In genomic region chr20:49610701-49611538, GRCh38 we compare ENCODE assay signal across 1 cellular context.
TF ChIP-seq lines count a peak whose summit lies in the region.

No MANE protein-coding gene starts in this region.

TF ChIP-seq in HepG2, 621 proteins besides CTCF, POLR2A, EP300 and RAD21 (continued from another document and continues in another):
- TF ChIP-seq DDIT3 (CRISPR knock-in tag; IDR thresholded peaks at IDR 0.05), result no peak
- TF ChIP-seq SALL2 (CRISPR knock-in tag; IDR thresholded peaks at IDR 0.05), result peak; percentile 99
- TF ChIP-seq SOX6 (IDR thresholded peaks at IDR 0.05), result no peak
- TF ChIP-seq SOX6 (CRISPR knock-in tag; IDR thresholded peaks at IDR 0.05), result peak; percentile 93
- peak; percentile 56; the same call in 1 of the 2 replicates for TF ChIP-seq RARG (CRISPR knock-in tag; IDR thresholded peaks at IDR 0.05; ENCODE audit: low read depth)
- TF ChIP-seq ZSCAN22 (CRISPR knock-in tag; IDR thresholded peaks at IDR 0.05), result no peak
- peak; percentile 5; the same call in 1 of the 2 replicates for TF ChIP-seq NR2F2 (IDR thresholded peaks at IDR 0.05; ENCODE audit: borderline replicate concordance, low read depth)
- peak; percentile 93; the same call in 1 of the 2 replicates for TF ChIP-seq ZNF292 (CRISPR knock-in tag; IDR thresholded peaks at IDR 0.05; ENCODE audit: borderline replicate concordance, low read depth)
- TF ChIP-seq ZBTB44 (CRISPR knock-in tag; IDR thresholded peaks at IDR 0.05), result no peak
- no peak for TF ChIP-seq PTBP1 (IDR thresholded peaks at IDR 0.05; ENCODE audit: low read depth, low read length, poor library complexity, severe bottlenecking)
- TF ChIP-seq ZNF30 (CRISPR knock-in tag; IDR thresholded peaks at IDR 0.05), result no peak
- TF ChIP-seq ZNF430 (CRISPR knock-in tag; IDR thresholded peaks at IDR 0.05), result peak; percentile 92; the same call in 1 of the 2 replicates
- TF ChIP-seq ZNF580 (CRISPR knock-in tag; IDR thresholded peaks at IDR 0.05; ENCODE audit: borderline replicate concordance, low read depth), result peak; percentile 98; the same call in 1 of the 2 replicates
- TF ChIP-seq PHF21A (CRISPR knock-in tag; IDR thresholded peaks at IDR 0.05), result peak; percentile 95
- no peak for TF ChIP-seq NFE2L2 (IDR thresholded peaks at IDR 0.05; ENCODE audit: low read length)
- TF ChIP-seq IKZF4 (CRISPR knock-in tag; IDR thresholded peaks at IDR 0.05; ENCODE audit: borderline replicate concordance, low read depth, not compliant biosample characterization), result peak; percentile 71
- TF ChIP-seq ZNF670 (CRISPR knock-in tag; IDR thresholded peaks at IDR 0.05; ENCODE audit: borderline replicate concordance), result peak; percentile 84; the same call in 1 of the 2 replicates
- no peak for TF ChIP-seq ZUFSP (CRISPR knock-in tag; IDR thresholded peaks at IDR 0.05; ENCODE audit: borderline replicate concordance)
- TF ChIP-seq ZNF432 (CRISPR knock-in tag; IDR thresholded peaks at IDR 0.05; ENCODE audit: borderline replicate concordance), result peak; percentile 84; the same call in 1 of the 2 replicates
- TF ChIP-seq ZNF652 (CRISPR knock-in tag; IDR thresholded peaks at IDR 0.05; ENCODE audit: borderline replicate concordance, low read depth), result no peak
- no peak; the same call in 1 of the 2 replicates for TF ChIP-seq CSRNP1 (CRISPR knock-in tag; IDR thresholded peaks at IDR 0.05)
- 0 out of 2 replicates have a peak, but pooled peaks have one; percentile 18 for TF ChIP-seq SRF (IDR thresholded peaks at IDR 0.05; ENCODE audit: low read depth, low read length)
- TF ChIP-seq ZNF256 (CRISPR knock-in tag; conservative IDR thresholded peaks at IDR 0.05), result peak; percentile 57; the same call in 1 of the 2 replicates
- no peak; the same call in 1 of the 2 replicates for TF ChIP-seq FUBP1 (CRISPR knock-in tag; IDR thresholded peaks at IDR 0.05; ENCODE audit: borderline replicate concordance)
- TF ChIP-seq ZNF275 (CRISPR knock-in tag; IDR thresholded peaks at IDR 0.05; ENCODE audit: borderline replicate concordance), result peak; percentile 86
- no peak for TF ChIP-seq BATF2 (CRISPR knock-in tag; IDR thresholded peaks at IDR 0.05)
- peak; percentile 78 for TF ChIP-seq SAP130 (CRISPR knock-in tag; IDR thresholded peaks at IDR 0.05; ENCODE audit: low read depth)
- TF ChIP-seq ATF5 (CRISPR knock-in tag; IDR thresholded peaks at IDR 0.05; ENCODE audit: low read depth), result no peak; the same call in 1 of the 2 replicates
- no peak for TF ChIP-seq JDP2 (CRISPR knock-in tag; IDR thresholded peaks at IDR 0.05; ENCODE audit: borderline replicate concordance)
- peak; percentile 54 for TF ChIP-seq DPF2 (CRISPR knock-in tag; IDR thresholded peaks at IDR 0.05; ENCODE audit: borderline replicate concordance, low read depth)
- TF ChIP-seq MLX (CRISPR knock-in tag; IDR thresholded peaks at IDR 0.05), result no peak
- TF ChIP-seq ZNF12 (CRISPR knock-in tag; IDR thresholded peaks at IDR 0.05), result peak; percentile 51; the same call in 1 of the 2 replicates
- no peak; the same call in 1 of the 2 replicates for TF ChIP-seq ZBTB20 (CRISPR knock-in tag; IDR thresholded peaks at IDR 0.05; ENCODE audit: borderline replicate concordance, low read depth)
- peak; percentile 65 for TF ChIP-seq BCL3 (CRISPR knock-in tag; IDR thresholded peaks at IDR 0.05)
- no peak for TF ChIP-seq ZNF816 (CRISPR knock-in tag; IDR thresholded peaks at IDR 0.05; ENCODE audit: borderline replicate concordance)
- no peak for TF ChIP-seq RORA (CRISPR knock-in tag; IDR thresholded peaks at IDR 0.05)
- TF ChIP-seq NFYB (CRISPR knock-in tag; IDR thresholded peaks at IDR 0.05), result no peak; the same call in 1 of the 2 replicates
- TF ChIP-seq ZNF883 (CRISPR knock-in tag; IDR thresholded peaks at IDR 0.05; ENCODE audit: not compliant biosample characterization), result peak; percentile 98
- peak; percentile 40; the same call in 1 of the 2 replicates for TF ChIP-seq KDM6A (CRISPR knock-in tag; IDR thresholded peaks at IDR 0.05; ENCODE audit: low read depth)
- no peak; the same call in 1 of the 2 replicates for TF ChIP-seq NFYC (CRISPR knock-in tag; IDR thresholded peaks at IDR 0.05)
- peak; percentile 64; the same call in 1 of the 2 replicates for TF ChIP-seq MYNN (CRISPR knock-in tag; IDR thresholded peaks at IDR 0.05; ENCODE audit: low read depth)
- no peak for TF ChIP-seq NFIC (IDR thresholded peaks at IDR 0.05; ENCODE audit: low read length)
- TF ChIP-seq ZNF766 (CRISPR knock-in tag; IDR thresholded peaks at IDR 0.05; ENCODE audit: borderline replicate concordance), result peak; percentile 90; the same call in 1 of the 2 replicates
- no peak for TF ChIP-seq ZBTB42 (CRISPR knock-in tag; IDR thresholded peaks at IDR 0.05)
